In the genomic region with DNA sequence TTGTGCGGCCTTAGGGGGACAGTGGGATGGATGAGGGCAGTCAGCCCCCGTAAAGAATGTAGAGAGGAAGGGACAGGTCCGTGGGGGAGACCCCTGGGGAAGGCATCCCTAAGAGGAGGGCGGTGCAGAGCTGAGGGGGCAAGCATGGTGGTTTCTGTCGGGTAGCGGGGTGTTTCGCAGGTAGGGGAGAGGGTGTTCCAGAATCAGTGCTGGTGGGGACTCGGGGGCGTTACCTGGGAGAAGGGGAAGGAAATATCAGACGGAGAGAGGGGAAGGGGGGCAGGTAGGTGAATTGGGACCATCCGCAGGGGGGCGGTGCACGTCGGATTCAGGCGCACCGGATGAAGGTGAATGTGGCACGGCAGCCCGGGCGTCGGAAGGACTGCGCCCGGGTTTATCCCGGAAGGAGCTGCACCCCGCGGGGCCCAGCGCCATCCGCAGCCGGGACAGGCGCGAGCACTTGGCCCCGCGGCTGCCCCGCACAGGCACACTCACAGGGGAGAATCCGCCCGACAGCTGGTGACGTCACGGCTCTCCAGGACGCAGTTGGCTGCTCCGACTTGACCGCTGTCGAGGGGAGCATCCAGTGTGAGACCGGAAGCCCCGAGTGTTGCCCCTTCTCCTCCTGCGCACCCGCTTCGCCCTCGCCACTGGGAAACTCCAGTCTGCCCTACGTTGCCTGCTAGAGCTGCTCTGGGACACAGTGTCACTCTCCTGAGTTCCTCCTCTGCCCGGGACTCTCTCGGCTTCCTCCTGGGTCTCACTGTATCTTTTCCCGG, we compare ENCODE assay signal across 7 cellular contexts. TPM values are rescaled to one million over a fixed set of nuclear protein-coding genes. Genes with fewer than 3 reads are reported as not detected.
DNase-seq lines count a peak whose midpoint lies in the region; ATAC-seq and TF ChIP-seq lines count a peak whose summit lies in the region.

No MANE protein-coding gene starts in this region.

- no peaks in the 10 kb centered on the region for H3K9me3 Mint-ChIP-seq in effector memory CD8-positive, alpha-beta T cell

- peak overlapping the region; percentile 40; the same call in 1 of the 2 replicates for H3K9ac ChIP-seq in HUES48 (ENCODE audit: low read depth, low read length)

- no peaks in the 10 kb centered on the region for H3K9me3 ChIP-seq in HUES48 (ENCODE audit: control insufficient read depth, insufficient read depth, low read length)
- no peaks in the 10 kb centered on the region for H3K9me3 ChIP-seq in mesodermal cell (ENCODE audit: control insufficient read depth, low read length)

- peaks cover 25% of the 10 kb centered on the region for H3K27me3 ChIP-seq in HUES48 (ENCODE audit: control insufficient read depth, insufficient read depth, low read length)

- H3K4me3 ChIP-seq in HUES48 (ENCODE audit: low read depth, low read length), result peak overlapping the region; percentile 69
- H3K4me3 ChIP-seq in mesodermal cell (ENCODE audit: extremely low read depth, insufficient read depth, low read length, poor library complexity, severe bottlenecking), result peak overlapping the region; percentile 18

- peak overlapping the region; percentile 88 to 89 for H3K4me3 Mint-ChIP-seq in effector memory CD8-positive, alpha-beta T cell

- no peak overlapping the region for H3K27ac ChIP-seq in HUES48 (ENCODE audit: low read depth, low read length)
- no peak overlapping the region for H3K27ac ChIP-seq in mesodermal cell (ENCODE audit: low read depth, low read length, severe bottlenecking)

- ATAC-seq in effector memory CD8-positive, alpha-beta T cell (replicated peaks), result peak; percentile 59
- no peak for ATAC-seq in GM21619 (IDR thresholded peaks at IDR 0.05; ENCODE audit: unreplicated experiment)

- peaks cover 4% of the 10 kb centered on the region for H3K36me3 Mint-ChIP-seq in effector memory CD8-positive, alpha-beta T cell (ENCODE audit: insufficient read depth)

- DNase-seq in activated CD4-positive, alpha-beta T cell treated with anti-CD3 and anti-CD28 coated beads, Interleukin-2, amount 50 U/mL, for 48 hours, result peak; percentile 71 to 77
- DNase-seq in effector memory CD8-positive, alpha-beta T cell, result peak; percentile 65 to 70 (median 66)
- DNase-seq in stimulated activated CD8-positive, alpha-beta memory T cell treated with anti-CD3 and anti-CD28 coated beads, Interleukin-2, amount 100 ng/mL, for 48 hours (ENCODE audit: low read depth in 2 of 2), result peak; percentile 70

- TF ChIP-seq POLR2A in GM15510 (IDR thresholded peaks at IDR 0.05; ENCODE audit: borderline replicate concordance, extremely low read depth, insufficient read length), result peak; percentile 66

- H3K27ac Mint-ChIP-seq in effector memory CD8-positive, alpha-beta T cell, result peak overlapping the region; percentile 97 to 98

- 13 to 17% methylated on average over 47 to 50 of the region's 51 CpGs for WGBS in mesodermal cell (ENCODE audit: insufficient coverage in 2 of 2), 2 experiments

- H3K36me3 ChIP-seq in HUES48 (ENCODE audit: control insufficient read depth, insufficient read depth, low read length), result no peaks in the 10 kb centered on the region
- no peaks in the 10 kb centered on the region for H3K36me3 ChIP-seq in mesodermal cell (ENCODE audit: control insufficient read depth, insufficient read depth, low read length)

- H3K4me1 ChIP-seq in HUES48 (ENCODE audit: control insufficient read depth, insufficient read depth, low read length) (peaks cover 3% of the 10 kb centered on the region; the same call in 1 of the 2 replicates), mesodermal cell (ENCODE audit: control insufficient read depth, insufficient read depth, low read length, poor library complexity, severe bottlenecking) (no peaks in the 10 kb centered on the region)

- no peaks in the 10 kb centered on the region for H3K27me3 Mint-ChIP-seq in effector memory CD8-positive, alpha-beta T cell

- H3K4me1 Mint-ChIP-seq in effector memory CD8-positive, alpha-beta T cell (ENCODE audit: low read depth in 2 of 2), result peaks cover 40 to 44% of the 10 kb centered on the region in 2 donors

RNA-seq across cellular contexts. Expression of gene CD72, which starts 1.3 kb away (rescaled TPM):
- 7.0 TPM for polyA plus RNA-seq in mesodermal cell (2013, experiment 1 of 2)
- polyA plus RNA-seq in mesodermal cell (2013, experiment 2 of 2), result 6.4 TPM

RNA-seq across cellular contexts. Expression of gene TESK1, which starts 11.8 kb away (rescaled TPM):
- 22.3 TPM for polyA plus RNA-seq in mesodermal cell (2013, experiment 1 of 2)
- polyA plus RNA-seq in mesodermal cell (2013, experiment 2 of 2), result 17.0 TPM

RNA-seq across cellular contexts. Expression of gene SIT1, which starts 33.9 kb away (rescaled TPM):
- polyA plus RNA-seq in mesodermal cell (2013, experiment 1 of 2), result not detected
- not detected for polyA plus RNA-seq in mesodermal cell (2013, experiment 2 of 2)

RNA-seq across cellular contexts. Expression of gene RMRP, which starts 40.9 kb away (rescaled TPM):
- polyA plus RNA-seq in mesodermal cell (2013, experiment 1 of 2), result 5,760 TPM
- 7,322 TPM for polyA plus RNA-seq in mesodermal cell (2013, experiment 2 of 2)

RNA-seq across cellular contexts. Expression of gene CCDC107, which starts 41.2 kb away (rescaled TPM):
- 11.9 TPM for polyA plus RNA-seq in mesodermal cell (2013, experiment 1 of 2)
- polyA plus RNA-seq in mesodermal cell (2013, experiment 2 of 2), result 12.6 TPM
